Comparison of ENCODE assay signal across 31 cellular contexts in genomic region chr5:153998768-153999167, GRCh38.
"Had no signal": no experiment of that assay in that cellular context is flagged by ENCODE, and none has a peak within 500 bp of the region (broad histone marks: within the 10 kb centered on the region; RNA-seq: fewer than 3 reads in every experiment).

No MANE protein-coding gene starts in this region.

- H3K27ac ChIP-seq: neural progenitor cell, ovary, parathyroid adenoma, psoas muscle, skin epidermis, spleen, suprapubic skin, testis, tibial artery, transverse colon, upper lobe of right lung, uterus had no signal

- ATAC-seq: natural killer cell; psoas muscle; right cardiac atrium; sciatic nerve; stimulated activated memory B cell treated with anti-CD40 and anti-IgM and Interleukin-4, amounts not matched to agents 10 μg/mL and 1 μg/mL and 100 μg/mL, for 72 hours; stimulated activated naive CD8-positive, alpha-beta T cell treated with anti-CD3 and anti-CD28 coated beads, Interleukin-15, amount 100 ng/mL, for 72 hours; stimulated activated naive CD8-positive, alpha-beta T cell treated with anti-CD3 and anti-CD28 coated beads, Interleukin-15, Interleukin-2, amounts not matched to agents 100 U/mL and 50 U/mL, for 24 hours; upper lobe of right lung had no signal

- H3K9me3 ChIP-seq: ovary, psoas muscle, spleen, suprapubic skin, testis, tibial artery, transverse colon, upper lobe of right lung, uterus had no signal

- H3K4me2 ChIP-seq: neural progenitor cell, smooth muscle cell had no signal

- H3K27me3 Mint-ChIP-seq: progenitor cell of endocrine pancreas; stimulated activated memory B cell treated with anti-CD40 and anti-IgM and Interleukin-4, amounts not matched to agents 10 μg/mL and 1 μg/mL and 100 μg/mL, for 72 hours; stimulated activated naive CD8-positive, alpha-beta T cell treated with anti-CD3 and anti-CD28 coated beads, Interleukin-15, amount 100 ng/mL, for 72 hours; type B pancreatic cell had no signal

- H3K4me1 ChIP-seq: neural progenitor cell, parathyroid adenoma, testis, tibial artery, upper lobe of right lung, uterus had no signal

- H3K4me1 Mint-ChIP-seq: natural killer cell; nephron; neural progenitor cell; stimulated activated memory B cell treated with anti-CD40 and anti-IgM and Interleukin-4, amounts not matched to agents 10 μg/mL and 1 μg/mL and 100 μg/mL, for 72 hours; stimulated activated naive CD8-positive, alpha-beta T cell treated with anti-CD3 and anti-CD28 coated beads, Interleukin-15, amount 100 ng/mL, for 72 hours had no signal

- H3K9ac ChIP-seq: neural progenitor cell, parathyroid adenoma had no signal

- H3K36me3 ChIP-seq: neural progenitor cell, ovary, uterus had no signal

- H3K27ac Mint-ChIP-seq: natural killer cell; nephron; neural progenitor cell; progenitor cell of endocrine pancreas; stimulated activated memory B cell treated with anti-CD40 and anti-IgM and Interleukin-4, amounts not matched to agents 10 μg/mL and 1 μg/mL and 100 μg/mL, for 72 hours; stimulated activated naive CD8-positive, alpha-beta T cell treated with anti-CD3 and anti-CD28 coated beads, Interleukin-15, amount 100 ng/mL, for 72 hours; type B pancreatic cell had no signal

- H3K9me3 Mint-ChIP-seq: natural killer cell; nephron; neural progenitor cell; stimulated activated naive CD8-positive, alpha-beta T cell treated with anti-CD3 and anti-CD28 coated beads, Interleukin-15, amount 100 ng/mL, for 72 hours; type B pancreatic cell had no signal

- H3K4me3 ChIP-seq: neural progenitor cell, ovary, psoas muscle, skin epidermis, smooth muscle cell, spleen, suprapubic skin, testis, tibial artery, transverse colon, upper lobe of right lung, uterus had no signal

- H3K27me3 ChIP-seq: neural progenitor cell, ovary, spleen, suprapubic skin, testis, tibial artery, transverse colon, upper lobe of right lung, uterus had no signal

- H2AFZ ChIP-seq: neural progenitor cell, parathyroid adenoma had no signal

- H3K79me2 ChIP-seq: parathyroid adenoma had no signal

- H3K4me3 Mint-ChIP-seq: natural killer cell; nephron; neural progenitor cell; stimulated activated memory B cell treated with anti-CD40 and anti-IgM and Interleukin-4, amounts not matched to agents 10 μg/mL and 1 μg/mL and 100 μg/mL, for 72 hours; stimulated activated naive CD8-positive, alpha-beta T cell treated with anti-CD3 and anti-CD28 coated beads, Interleukin-15, amount 100 ng/mL, for 72 hours; type B pancreatic cell had no signal

- DNase-seq: natural killer cell; occipital lobe; ovary; posterior cingulate gyrus; psoas muscle; right cardiac atrium; spleen; stimulated activated CD4-positive, alpha-beta T cell treated with anti-CD3 and anti-CD28 coated beads, Interleukin-12 subunit alpha, Interleukin-12 subunit beta, amount 100 ng/mL, for 4 hours; stimulated activated CD4-positive, alpha-beta T cell treated with anti-CD3 and anti-CD28 coated beads, Interleukin-1b, Interleukin-23, amount 100 ng/mL, for 48 hours; stimulated activated CD4-positive, alpha-beta T cell treated with anti-CD3 and anti-CD28 coated beads, Interleukin-4, amount 100 ng/mL, for 1 hour; stimulated activated CD4-positive, alpha-beta T cell treated with anti-CD3 and anti-CD28 coated beads, Interleukin-4, amount 100 ng/mL, for 4 hours; stimulated activated CD8-positive, alpha-beta memory T cell treated with anti-CD3 and anti-CD28 coated beads, Interleukin-4, amount 100 ng/mL, for 48 hours; stimulated activated naive CD4-positive, alpha-beta T cell; stimulated activated naive CD8-positive, alpha-beta T cell treated with anti-CD3 and anti-CD28 coated beads, Interleukin-15, amount 100 ng/mL, for 72 hours; stimulated activated naive CD8-positive, alpha-beta T cell treated with anti-CD3 and anti-CD28 coated beads, Interleukin-15, Interleukin-2, amounts not matched to agents 100 U/mL and 50 U/mL, for 24 hours; substantia nigra; testis; tibial artery; transverse colon; upper lobe of right lung; uterus had no signal
